In genomic region chr5:157106668-157107461, GRCh38 we compare ENCODE assay signal across 1 cellular context.
TF ChIP-seq lines count a peak whose summit lies in the region.

No MANE protein-coding gene starts in this region.

TF ChIP-seq in HEK293T, 16 proteins besides CTCF, POLR2A, EP300 and RAD21 (continued from another document):
- no peak for TF ChIP-seq HDGF (IDR thresholded peaks at IDR 0.05; ENCODE audit: borderline replicate concordance)
- no peak for TF ChIP-seq FOXK2 (IDR thresholded peaks at IDR 0.05)
- TF ChIP-seq SUZ12 (IDR thresholded peaks at IDR 0.05) = no peak
- no peak for TF ChIP-seq L3MBTL2 (conservative IDR thresholded peaks at IDR 0.05)
- TF ChIP-seq ZNF384 (IDR thresholded peaks at IDR 0.05) = no peak
- no peak for TF ChIP-seq ARNT (IDR thresholded peaks at IDR 0.05)
- TF ChIP-seq LEF1 (IDR thresholded peaks at IDR 0.05; ENCODE audit: borderline replicate concordance) = no peak
- no peak for TF ChIP-seq FOXM1 (IDR thresholded peaks at IDR 0.05; ENCODE audit: borderline replicate concordance)
- TF ChIP-seq SP1 (IDR thresholded peaks at IDR 0.05) = no peak
- no peak for TF ChIP-seq NFRKB (IDR thresholded peaks at IDR 0.05)
- no peak for TF ChIP-seq BHLHE40 (IDR thresholded peaks at IDR 0.05; ENCODE audit: borderline replicate concordance)
- no peak for TF ChIP-seq TARDBP (IDR thresholded peaks at IDR 0.05)
- no peak for TF ChIP-seq ELF4 (IDR thresholded peaks at IDR 0.05)
- TF ChIP-seq CTBP1 (IDR thresholded peaks at IDR 0.05; ENCODE audit: borderline replicate concordance) = no peak
- no peak for TF ChIP-seq PKNOX1 (IDR thresholded peaks at IDR 0.05)
TF ChIP-seq in HEK293T: peak in this region for 0.
